In the genomic region with DNA sequence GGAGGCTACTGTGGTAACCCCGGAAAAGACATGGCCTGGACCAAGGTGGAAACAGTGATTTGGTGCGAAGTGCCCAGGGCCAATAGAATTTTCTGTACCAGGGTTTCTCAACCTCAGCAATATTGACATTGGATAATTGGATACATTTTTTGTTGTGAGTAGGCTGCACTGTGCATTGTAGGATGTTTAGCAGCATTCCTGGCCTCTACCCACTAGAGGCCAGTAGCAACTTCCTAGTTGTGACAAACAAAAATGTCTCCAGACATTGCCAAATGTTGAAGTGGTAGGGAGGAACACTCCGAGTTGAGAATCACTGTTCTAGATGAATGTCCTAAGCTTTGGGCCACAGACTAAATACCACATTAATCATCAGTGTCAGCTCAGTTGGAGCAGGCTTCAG, we compare ENCODE assay signal across 8 cellular contexts. TPM values are rescaled to one million over a fixed set of nuclear protein-coding genes. Genes with fewer than 3 reads are reported as not detected.
DNase-seq lines count a peak whose midpoint lies in the region; ATAC-seq, FAIRE-seq and TF ChIP-seq lines count a peak whose summit lies in the region.
"Had no signal": no experiment of that assay in that cellular context is flagged by ENCODE, and none has a peak within 500 bp of the region (broad histone marks: within the 10 kb centered on the region; RNA-seq: fewer than 3 reads in every experiment).

No MANE protein-coding gene starts in this region.

- no peak for TF ChIP-seq POLR2A in H1 (IDR thresholded peaks at IDR 0.05; ENCODE audit: control extremely low read depth in 1 of 2, low read depth in 2 of 2, low read length in 2 of 2)

- no peak overlapping the region for H3K4ac ChIP-seq in H1 (replicated peaks; ENCODE audit: insufficient read length, low read depth, low read length)

- no peaks in the 10 kb centered on the region for H4K20me1 ChIP-seq in H1 (replicated peaks in 1 of 2; ENCODE audit: control insufficient read depth in 1 of 2, insufficient read depth in 2 of 2, low read length in 2 of 2)

- no peak overlapping the region for H3K56ac ChIP-seq in H1 (replicated peaks; ENCODE audit: insufficient read length, low read depth, low read length)

- H2AFZ ChIP-seq in H1 (ENCODE audit: low read length) (peak overlapping the region; percentile 89), parathyroid adenoma (peak overlapping the region; percentile 52)

- H3K23ac ChIP-seq in H1 (ENCODE audit: insufficient read length), result no peak overlapping the region

- H3K14ac ChIP-seq in H1 (ENCODE audit: insufficient read length), result no peak overlapping the region

- H3K27me3 Mint-ChIP-seq in activated naive CD8-positive, alpha-beta T cell treated with anti-CD3 and anti-CD28 coated beads, Interleukin-2, amount 50 U/mL, for 24 hours, result peaks cover 8% of the 10 kb centered on the region

- H4K91ac ChIP-seq in H1 (replicated peaks; ENCODE audit: insufficient read length, low read length), result no peak overlapping the region

- no peak overlapping the region for H2AK5ac ChIP-seq in H1 (ENCODE audit: low read depth, low read length)

- H3K79me1 ChIP-seq in H1 (ENCODE audit: low read depth, low read length), result no peaks in the 10 kb centered on the region

- H3K9ac ChIP-seq in H1 (replicated peaks in 1 of 4; ENCODE audit: extremely low read depth in 1 of 4, low read depth in 3 of 4, low read length in 3 of 4) (no peak overlapping the region), parathyroid adenoma (no peak overlapping the region)

- H3K79me2 ChIP-seq in H1 (ENCODE audit: control insufficient read depth in 1 of 2, insufficient read depth in 2 of 2, low read length in 2 of 2), result no peaks in the 10 kb centered on the region
- H3K79me2 ChIP-seq in parathyroid adenoma, result no peaks in the 10 kb centered on the region

- TF ChIP-seq RAD21 in H1 (IDR thresholded peaks at IDR 0.05 in 1 of 2, conservative IDR thresholded peaks at IDR 0.05 in 1 of 2; ENCODE audit: low read depth in 2 of 2, low read length in 2 of 2), result peak; percentile 28 to 40; a peak in 3 of 4 replicates

- no peaks in the 10 kb centered on the region for H3K9me3 ChIP-seq in H1 (ENCODE audit: insufficient read depth in 2 of 2, low read depth in 1 of 2, low read length in 1 of 2)
- H3K9me3 ChIP-seq in parathyroid adenoma (ENCODE audit: control insufficient read depth, low read length), result no peaks in the 10 kb centered on the region

- no peaks in the 10 kb centered on the region for H3K4me1 ChIP-seq in H1 (replicated peaks in 1 of 4; ENCODE audit: control insufficient read depth in 3 of 4, insufficient read depth in 4 of 4, low read length in 3 of 4)
- H3K4me1 ChIP-seq in parathyroid adenoma, result no peaks in the 10 kb centered on the region

- H3K23me2 ChIP-seq in H1 (ENCODE audit: low read depth, low read length), result no peaks in the 10 kb centered on the region

- no peak overlapping the region for H2BK5ac ChIP-seq in H1 (ENCODE audit: low read depth, low read length)

- DNase-seq in GM12864 (ENCODE audit: low read depth), result no peak
- peak; percentile 58 for DNase-seq in MV-4-11 (lab: John Stamatoyannopoulos, UW)
- no peak for DNase-seq in H1 (ENCODE audit: low read depth in 1 of 2, low spot score in 2 of 2)
- DNase-seq in activated CD4-positive, alpha-beta T cell treated with anti-CD3 and anti-CD28 coated beads for 48 hours, result no peak
- no peak for DNase-seq in activated naive CD8-positive, alpha-beta T cell treated with anti-CD3 and anti-CD28 coated beads, Interleukin-2, amount 50 U/mL, for 24 hours
- DNase-seq in ecto neural progenitor cell (ENCODE audit: low spot score), result no peak
- DNase-seq: NCI-H2171 treated with DMSO at 0.1 percent for 48 hours had no signal

- H2BK12ac ChIP-seq in H1 (ENCODE audit: low read depth, low read length), result no peak overlapping the region

- no peaks in the 10 kb centered on the region for H3K4me1 Mint-ChIP-seq in activated naive CD8-positive, alpha-beta T cell treated with anti-CD3 and anti-CD28 coated beads, Interleukin-2, amount 50 U/mL, for 24 hours

- TF ChIP-seq CTCF in GM12864 (IDR thresholded peaks at IDR 0.05; ENCODE audit: low read depth, low read length, missing control alignments) (peak; percentile 49), H1 (IDR thresholded peaks at IDR 0.05; ENCODE audit: control extremely low read depth in 1 of 3, insufficient read depth in 1 of 3, low read depth in 1 of 3, low read length in 3 of 3) (peak in 1 of 3 experiments; percentile 44; a peak in 2 of 4 replicates), parathyroid adenoma (IDR thresholded peaks at IDR 0.05) (peak; percentile 22)

- CTCF ChIA-PET in H1 (lab: Charles Lee; ENCODE audit: partially characterized antibody), result interaction anchor here (0.9 to 3.8 kb wide), 9 partner anchors 10 to 269 kb away, joined by 3 to 18 read pairs (median 4); no protein-coding TSS in a partner anchor

- H3K9me3 Mint-ChIP-seq in activated naive CD8-positive, alpha-beta T cell treated with anti-CD3 and anti-CD28 coated beads, Interleukin-2, amount 50 U/mL, for 24 hours, result no peaks in the 10 kb centered on the region

- no peak overlapping the region for H4K8ac ChIP-seq in H1 (ENCODE audit: extremely low read depth, insufficient read depth, low read length)

- POLR2A ChIA-PET in H1 (lab: Charles Lee; ENCODE audit: partially characterized antibody), result no interaction called here

- no peak overlapping the region for H4K5ac ChIP-seq in H1 (ENCODE audit: insufficient read length, low read depth, low read length)

- no peak overlapping the region for H3K4me2 ChIP-seq in H1 (ENCODE audit: insufficient read depth in 1 of 2, low read depth in 2 of 2, low read length in 2 of 2)
- no peak overlapping the region for H3K4me2 ChIP-seq in parathyroid adenoma (ENCODE audit: low read length)

- TF ChIP-seq EP300 in H1 (IDR thresholded peaks at IDR 0.05; ENCODE audit: borderline replicate concordance in 1 of 2, low read depth in 2 of 2, low read length in 2 of 2), result no peak

- no peak overlapping the region for H3K4me3 ChIP-seq in GM12864 (ENCODE audit: low read depth, low read length)
- H3K4me3 ChIP-seq in H1 (ENCODE audit: extremely low read depth in 1 of 4, insufficient read depth in 2 of 4, low read depth in 3 of 4, low read length in 4 of 4), result no peak overlapping the region
- no peak overlapping the region for H3K4me3 ChIP-seq in parathyroid adenoma (ENCODE audit: low read depth, low read length)

- no peak overlapping the region for H3K4me3 Mint-ChIP-seq in activated naive CD8-positive, alpha-beta T cell treated with anti-CD3 and anti-CD28 coated beads, Interleukin-2, amount 50 U/mL, for 24 hours

- H2BK20ac ChIP-seq in H1 (ENCODE audit: low read length), result no peak overlapping the region

- FAIRE-seq in H1 (lab: Jason Lieb, UNC), result no peak

- H3K27me3 ChIP-seq in H1 (replicated peaks in 1 of 4; ENCODE audit: control insufficient read depth in 3 of 4, extremely low read depth in 1 of 4, insufficient read depth in 3 of 4, low read length in 3 of 4), result no peaks in the 10 kb centered on the region
- no peaks in the 10 kb centered on the region for H3K27me3 ChIP-seq in parathyroid adenoma (ENCODE audit: control insufficient read depth, insufficient read depth, low read length)

- 92% methylated on average over 3 of the region's 3 CpGs; no CpG with 5 or more reads in 1 of the 2 experiments for WGBS in H1 (ENCODE audit: extremely low coverage in 1 of 2, insufficient coverage in 1 of 2, insufficient read length in 1 of 2, insufficient replicate concordance in 2 of 2, low coverage in 1 of 2, low lambda C conversion rate in 2 of 2, missing lambda C conversion rate in 1 of 2), 2 experiments

- no peak overlapping the region for H3K18ac ChIP-seq in H1 (ENCODE audit: extremely low read depth, low read length)

- ATAC-seq in activated naive CD8-positive, alpha-beta T cell treated with anti-CD3 and anti-CD28 coated beads, Interleukin-2, amount 50 U/mL, for 24 hours, result no peak

- no peaks in the 10 kb centered on the region for H3K36me3 Mint-ChIP-seq in activated naive CD8-positive, alpha-beta T cell treated with anti-CD3 and anti-CD28 coated beads, Interleukin-2, amount 50 U/mL, for 24 hours (ENCODE audit: low read depth)

- no peak overlapping the region for H3K27ac Mint-ChIP-seq in activated naive CD8-positive, alpha-beta T cell treated with anti-CD3 and anti-CD28 coated beads, Interleukin-2, amount 50 U/mL, for 24 hours

- no peak overlapping the region for H2BK15ac ChIP-seq in H1 (ENCODE audit: low read length)

- H2BK120ac ChIP-seq in H1 (replicated peaks; ENCODE audit: low read depth, low read length), result no peak overlapping the region

- H3K27ac ChIP-seq in H1 (ENCODE audit: low read depth, low read length) (no peak overlapping the region), parathyroid adenoma (no peak overlapping the region)

- H3K36me3 ChIP-seq in H1 (ENCODE audit: control insufficient read depth in 2 of 4, insufficient read depth in 4 of 4, low read length in 3 of 4), result no peaks in the 10 kb centered on the region
- no peaks in the 10 kb centered on the region for H3K36me3 ChIP-seq in parathyroid adenoma (ENCODE audit: control insufficient read depth, insufficient read depth, low read length)

TF ChIP-seq in H1, 55 proteins besides CTCF, POLR2A, EP300 and RAD21:
- TF ChIP-seq SAP30 (IDR thresholded peaks at IDR 0.05; ENCODE audit: insufficient read depth, insufficient replicate concordance, low read length), result no peak
- TF ChIP-seq RFX5 (IDR thresholded peaks at IDR 0.05; ENCODE audit: borderline replicate concordance, low read depth, low read length), result no peak
- TF ChIP-seq TCF12 (IDR thresholded peaks at IDR 0.05; ENCODE audit: low read depth, low read length), result no peak
- TF ChIP-seq CTBP2 (IDR thresholded peaks at IDR 0.05; ENCODE audit: borderline replicate concordance, insufficient read depth, insufficient read length, low read length), result no peak

RNA-seq across cellular contexts. Expression of gene CGRRF1, which starts 6.2 kb away (rescaled TPM):
- total RNA-seq in H1 (2021; fragmentation: NEBNext Ultra II Directional; extraction: Animal tissue kit (Norgen Biotek cat#: 25700)), result 17.8 and 20.2 TPM in 2 replicates
- polyA plus RNA-seq in H1 (2011; rRNA removed), result 3.9 and 7.4 TPM in 2 replicates
- 7.1 TPM for polyA plus RNA-seq in H1 (2011; cell fraction: cytosol; rRNA removed)
- 4.6 TPM for polyA plus RNA-seq in H1 (2011; cell fraction: nucleus; rRNA removed)
- 13.4 to 21.5 TPM (median 14.0 TPM) in 4 replicates for polyA plus RNA-seq in H1 (2012, experiment 1 of 2)
- 5.6 TPM for polyA plus RNA-seq in H1 (2012, experiment 2 of 2)
- 15.3 TPM for polyA plus RNA-seq in H1 (2013, experiment 1 of 2)
- polyA plus RNA-seq in H1 (2013, experiment 2 of 2), result 19.0 TPM
- polyA minus RNA-seq in H1 (2011; rRNA and poly(A)+ RNA removed), result 6.2 and 7.4 TPM in 2 replicates
- polyA minus RNA-seq in H1 (2011; cell fraction: cytosol; rRNA and poly(A)+ RNA removed), result 7.1 TPM
- 11.6 TPM for polyA minus RNA-seq in H1 (2011; cell fraction: nucleus; rRNA and poly(A)+ RNA removed)

RNA-seq across cellular contexts. Expression of gene GMFB, which starts 14.7 kb away (rescaled TPM):
- 75.9 and 77.3 TPM in 2 replicates for total RNA-seq in H1 (2021; fragmentation: NEBNext Ultra II Directional; extraction: Animal tissue kit (Norgen Biotek cat#: 25700))
- 9.9 and 17.9 TPM in 2 replicates for polyA plus RNA-seq in H1 (2011; rRNA removed)
- 26.0 TPM for polyA plus RNA-seq in H1 (2011; cell fraction: cytosol; rRNA removed)
- 2.4 TPM for polyA plus RNA-seq in H1 (2011; cell fraction: nucleus; rRNA removed)
- polyA plus RNA-seq in H1 (2012, experiment 1 of 2), result 22.0 to 46.5 TPM (median 32.2 TPM) in 4 replicates
- 6.7 TPM for polyA plus RNA-seq in H1 (2012, experiment 2 of 2)
- 40.3 TPM for polyA plus RNA-seq in H1 (2013, experiment 1 of 2)
- polyA plus RNA-seq in H1 (2013, experiment 2 of 2), result 37.4 TPM
- polyA minus RNA-seq in H1 (2011; rRNA and poly(A)+ RNA removed), result 18.3 and 23.5 TPM in 2 replicates
- polyA minus RNA-seq in H1 (2011; cell fraction: cytosol; rRNA and poly(A)+ RNA removed), result 14.8 TPM
- polyA minus RNA-seq in H1 (2011; cell fraction: nucleus; rRNA and poly(A)+ RNA removed), result 26.6 TPM
